In genomic region chr2:23944527-23944926, GRCh38 we compare ENCODE assay signal across 1 cellular context.
TF ChIP-seq lines count a peak whose summit lies in the region.

No MANE protein-coding gene starts in this region.

TF ChIP-seq in liver, 16 proteins besides CTCF, POLR2A, EP300 and RAD21 (continued from another document):
- no peak for TF ChIP-seq MAX (IDR thresholded peaks at IDR 0.05)
TF ChIP-seq in liver: peak in this region for 4.
